In genomic region chr15:37096878-37097568, GRCh38 we compare ENCODE assay signal across 7 cellular contexts. TPM values are rescaled to one million over a fixed set of nuclear protein-coding genes. Genes with fewer than 3 reads are reported as not detected.
DNase-seq lines count a peak whose midpoint lies in the region; ATAC-seq lines count a peak whose summit lies in the region.

No MANE protein-coding gene starts in this region.

- peaks cover 79% of the 10 kb centered on the region for H3K27me3 Mint-ChIP-seq in activated T-helper 17 cell treated with anti-CD3 and anti-CD28 coated beads, Interleukin-2, amount 50 U/mL, for 72 hours
- H3K27me3 Mint-ChIP-seq in stimulated activated naive B cell treated with anti-CD40 and anti-IgM and Interleukin-4, amounts not matched to agents 10 μg/mL and 1 μg/mL and 100 μg/mL, for 72 hours, result peaks cover 87 to 94% of the 10 kb centered on the region in 2 donors

- H3K27ac Mint-ChIP-seq in activated T-helper 17 cell treated with anti-CD3 and anti-CD28 coated beads, Interleukin-2, amount 50 U/mL, for 72 hours, result no peak overlapping the region
- H3K27ac Mint-ChIP-seq in stimulated activated naive B cell treated with anti-CD40 and anti-IgM and Interleukin-4, amounts not matched to agents 10 μg/mL and 1 μg/mL and 100 μg/mL, for 72 hours, result peak overlapping the region; percentile 67

- peaks cover 25% of the 10 kb centered on the region for H3K36me3 Mint-ChIP-seq in activated T-helper 17 cell treated with anti-CD3 and anti-CD28 coated beads, Interleukin-2, amount 50 U/mL, for 72 hours (ENCODE audit: low read depth)
- peaks cover 0 to 9% of the 10 kb centered on the region in 2 donors for H3K36me3 Mint-ChIP-seq in stimulated activated naive B cell treated with anti-CD40 and anti-IgM and Interleukin-4, amounts not matched to agents 10 μg/mL and 1 μg/mL and 100 μg/mL, for 72 hours

- peak overlapping the region; percentile 53 for H3K4me3 ChIP-seq in iPS-15b (ENCODE audit: low read depth, low read length)

- H3K4me3 Mint-ChIP-seq in activated T-helper 17 cell treated with anti-CD3 and anti-CD28 coated beads, Interleukin-2, amount 50 U/mL, for 72 hours, result peak overlapping the region; percentile 79
- H3K4me3 Mint-ChIP-seq in stimulated activated naive B cell treated with anti-CD40 and anti-IgM and Interleukin-4, amounts not matched to agents 10 μg/mL and 1 μg/mL and 100 μg/mL, for 72 hours, result peak overlapping the region in 1 of 2 donors; percentile 64

- no peaks in the 10 kb centered on the region for H3K9me3 ChIP-seq in iPS-15b (ENCODE audit: control insufficient read depth, insufficient read depth, low read length)

- H3K9me3 Mint-ChIP-seq in activated T-helper 17 cell treated with anti-CD3 and anti-CD28 coated beads, Interleukin-2, amount 50 U/mL, for 72 hours, result no peaks in the 10 kb centered on the region
- peaks cover 0 to 4% of the 10 kb centered on the region in 2 donors for H3K9me3 Mint-ChIP-seq in stimulated activated naive B cell treated with anti-CD40 and anti-IgM and Interleukin-4, amounts not matched to agents 10 μg/mL and 1 μg/mL and 100 μg/mL, for 72 hours

- no peaks in the 10 kb centered on the region for H3K36me3 ChIP-seq in iPS-15b (ENCODE audit: control insufficient read depth, insufficient read depth, low read length)

- H3K9ac ChIP-seq in iPS-15b (ENCODE audit: low read depth, low read length), result no peak overlapping the region

- peak; percentile 45 for DNase-seq in HCEC 1CT
- no peak for DNase-seq in stimulated activated naive B cell treated with anti-CD40 and anti-IgM and Interleukin-4, amounts not matched to agents 10 μg/mL and 1 μg/mL and 100 μg/mL, for 72 hours
- no peak for DNase-seq in activated gamma-delta T cell (lab: John Stamatoyannopoulos, UW)
- no peak for DNase-seq in left colon
- DNase-seq in HuH-7.5 (ENCODE audit: low spot score), result no peak

- H3K4me1 Mint-ChIP-seq in activated T-helper 17 cell treated with anti-CD3 and anti-CD28 coated beads, Interleukin-2, amount 50 U/mL, for 72 hours, result peaks cover 20% of the 10 kb centered on the region
- H3K4me1 Mint-ChIP-seq in stimulated activated naive B cell treated with anti-CD40 and anti-IgM and Interleukin-4, amounts not matched to agents 10 μg/mL and 1 μg/mL and 100 μg/mL, for 72 hours, result peaks cover 31 to 56% of the 10 kb centered on the region in 2 donors

- intact Hi-C loops in left colon (cut with DNase I, micrococcal nuclease), result no loop called here

- peaks cover 31% of the 10 kb centered on the region for H3K4me1 ChIP-seq in iPS-15b (ENCODE audit: control insufficient read depth, insufficient read depth, low read length)

- ATAC-seq in activated T-helper 17 cell treated with anti-CD3 and anti-CD28 coated beads, Interleukin-2, amount 50 U/mL, for 72 hours (replicated peaks), result no peak
- ATAC-seq in stimulated activated naive B cell treated with anti-CD40 and anti-IgM and Interleukin-4, amounts not matched to agents 10 μg/mL and 1 μg/mL and 100 μg/mL, for 72 hours (replicated peaks), result no peak
- ATAC-seq in left colon, result no peak

- H3K27me3 ChIP-seq in iPS-15b (ENCODE audit: control insufficient read depth, insufficient read depth, low read length), result peaks cover 71% of the 10 kb centered on the region

RNA-seq across cellular contexts. Expression of gene MEIS2, which starts 3.3 kb away (rescaled TPM):
- total RNA-seq in activated T-helper 17 cell treated with anti-CD3 and anti-CD28 coated beads, Interleukin-2, amount 50 U/mL, for 72 hours, result not detected
- 10 to 100 TPM in 1 of 2 donors, 1 to 10 TPM in 1; 3.1 to 11.3 TPM for total RNA-seq in left colon
